28 cellular contexts compared by ENCODE assay signal in genomic region chr2:229059331-229060033, GRCh38.
"Had no signal": no experiment of that assay in that cellular context is flagged by ENCODE, and none has a peak within 500 bp of the region (broad histone marks: within the 10 kb centered on the region; RNA-seq: fewer than 3 reads in every experiment).

No MANE protein-coding gene starts in this region.

- H3K4me3 ChIP-seq: ascending aorta, cardiac muscle cell had no signal

- H3K27me3 ChIP-seq: ascending aorta, cardiac muscle cell had no signal

- ATAC-seq: activated CD8-positive, alpha-beta memory T cell treated with anti-CD3 and anti-CD28 coated beads, Interleukin-2, amount 10 ng/mL, durations not matched to agents 7 days and 5 days; activated CD8-positive, alpha-beta T cell treated with anti-CD3 and anti-CD28 coated beads, Interleukin-2, amount 10 ng/mL, durations not matched to agents 7 days and 5 days; activated naive CD8-positive, alpha-beta T cell treated with anti-CD3 and anti-CD28 coated beads, Interleukin-2, amount 50 U/mL, for 24 hours had no signal

- H3K36me3 ChIP-seq: ascending aorta, cardiac muscle cell had no signal

- H3K27ac ChIP-seq: ascending aorta, cardiac muscle cell, VCaP had no signal

- H3K9me3 ChIP-seq: ascending aorta had no signal

- DNase-seq: activated B cell treated with CpG ODN at 0.5 μM for 24 hours; activated CD4-positive, alpha-beta memory T cell treated with anti-CD3 and anti-CD28 coated beads, Interleukin-2, amount 10 ng/mL, durations not matched to agents 7 days and 5 days; activated CD4-positive, alpha-beta T cell treated with anti-CD3 and anti-CD28 coated beads for 4 hours; activated CD4-positive, alpha-beta T cell treated with anti-CD3 and anti-CD28 coated beads, Interleukin-2, amount 10 ng/mL, durations not matched to agents 7 days and 5 days; activated CD4-positive, alpha-beta T cell treated with anti-CD3 and anti-CD28 coated beads, Interleukin-2, amount 50 U/mL, for 48 hours; activated CD4-positive, CD25-positive, alpha-beta regulatory T cell treated with anti-CD3 and anti-CD28 coated beads, Interleukin-2, amount 50 U/mL, for 72 hours; activated CD8-positive, alpha-beta memory T cell treated with anti-CD3 and anti-CD28 coated beads for 24 hours; activated CD8-positive, alpha-beta memory T cell treated with anti-CD3 and anti-CD28 coated beads, Interleukin-2, amount 10 ng/mL, durations not matched to agents 7 days and 5 days; activated CD8-positive, alpha-beta memory T cell treated with anti-CD3 and anti-CD28 coated beads, Interleukin-2, amount 50 U/mL, for 48 hours; activated CD8-positive, alpha-beta T cell treated with anti-CD3 and anti-CD28 coated beads, Interleukin-2, amount 10 ng/mL, durations not matched to agents 7 days and 5 days; activated effector memory CD4-positive, alpha-beta T cell treated with Interleukin-2 at 50 U/mL for 16 hours; activated gamma-delta T cell; activated naive CD4-positive, alpha-beta T cell treated with anti-CD3 and anti-CD28 coated beads, Interleukin-2, amount 10 ng/mL, durations not matched to agents 7 days and 5 days; activated naive CD4-positive, alpha-beta T cell treated with Interleukin-2 at 50 U/mL for 16 hours; activated naive CD8-positive, alpha-beta T cell treated with anti-CD3 and anti-CD28 coated beads, Interleukin-2, amount 10 ng/mL, durations not matched to agents 7 days and 5 days; activated naive CD8-positive, alpha-beta T cell treated with anti-CD3 and anti-CD28 coated beads, Interleukin-2, amount 50 U/mL, for 24 hours; activated T-cell treated with anti-CD3 and anti-CD28 coated beads, Interleukin-2, amount 50 U/mL, for 24 hours; activated T-cell treated with anti-CD3 and anti-CD28 coated beads, Interleukin-2, amount 50 U/mL, for 48 hours; amygdala; anterior cingulate cortex; caudate nucleus; cerebellar nuclear complex; T-helper 1 cell; T-helper 2 cell; T-helper 9 cell had no signal
